Comparison of ENCODE assay signal across 21 cellular contexts in genomic region chr7:16004661-16005060, GRCh38.
"Had no signal": no experiment of that assay in that cellular context is flagged by ENCODE, and none has a peak within 500 bp of the region (broad histone marks: within the 10 kb centered on the region; RNA-seq: fewer than 3 reads in every experiment).

No MANE protein-coding gene starts in this region.

- H3K36me3 Mint-ChIP-seq: activated CD8-positive, alpha-beta memory T cell treated with anti-CD3 and anti-CD28 coated beads, Interleukin-2, amount 10 ng/mL, durations not matched to agents 7 days and 5 days; activated naive CD4-positive, alpha-beta T cell treated with anti-CD3 and anti-CD28 coated beads, Interleukin-2, amount 50 U/mL, for 24 hours; mesothelial cell of epicardium; naive B cell had no signal

- ATAC-seq: activated CD4-positive, alpha-beta T cell treated with anti-CD3 and anti-CD28 coated beads for 36 hours; activated CD8-positive, alpha-beta memory T cell treated with anti-CD3 and anti-CD28 coated beads, Interleukin-2, amount 10 ng/mL, durations not matched to agents 7 days and 5 days; activated CD8-positive, alpha-beta T cell treated with anti-CD3 and anti-CD28 coated beads, Interleukin-2, amount 10 ng/mL, durations not matched to agents 7 days and 5 days; gastrocnemius medialis; left colon; right lobe of liver; stimulated activated naive CD8-positive, alpha-beta T cell treated with anti-CD3 and anti-CD28 coated beads, Interleukin-15, Interleukin-2, amounts not matched to agents 100 U/mL and 50 U/mL, for 24 hours had no signal

- H3K4me3 Mint-ChIP-seq: activated CD4-positive, alpha-beta T cell treated with anti-CD3 and anti-CD28 coated beads for 36 hours; activated CD8-positive, alpha-beta memory T cell treated with anti-CD3 and anti-CD28 coated beads, Interleukin-2, amount 10 ng/mL, durations not matched to agents 7 days and 5 days; activated CD8-positive, alpha-beta T cell treated with anti-CD3 and anti-CD28 coated beads, Interleukin-2, amount 10 ng/mL, durations not matched to agents 7 days and 5 days; activated naive CD4-positive, alpha-beta T cell treated with anti-CD3 and anti-CD28 coated beads, Interleukin-2, amount 50 U/mL, for 24 hours; central memory CD8-positive, alpha-beta T cell; mesothelial cell of epicardium; naive B cell; nephron progenitor cell had no signal

- H3K9me3 Mint-ChIP-seq: activated naive CD4-positive, alpha-beta T cell treated with anti-CD3 and anti-CD28 coated beads, Interleukin-2, amount 50 U/mL, for 24 hours; activated T-helper 2 cell treated with anti-CD3 and anti-CD28 coated beads, Interferon-gamma antibody, Interleukin-2, Interleukin-4, amounts not matched to agents 10 μg/mL and 5 μg/mL and 100 μg/mL, durations not matched to agents 14 hours and 24 hours and 36 hours; central memory CD8-positive, alpha-beta T cell; mesothelial cell of epicardium had no signal

- H3K27me3 Mint-ChIP-seq: activated CD4-positive, alpha-beta T cell treated with anti-CD3 and anti-CD28 coated beads for 36 hours; activated CD8-positive, alpha-beta memory T cell treated with anti-CD3 and anti-CD28 coated beads, Interleukin-2, amount 10 ng/mL, durations not matched to agents 7 days and 5 days; activated naive CD4-positive, alpha-beta T cell treated with anti-CD3 and anti-CD28 coated beads, Interleukin-2, amount 50 U/mL, for 24 hours; central memory CD8-positive, alpha-beta T cell; naive B cell had no signal

- H3K27ac Mint-ChIP-seq: activated CD4-positive, alpha-beta T cell treated with anti-CD3 and anti-CD28 coated beads for 36 hours; activated CD8-positive, alpha-beta memory T cell treated with anti-CD3 and anti-CD28 coated beads, Interleukin-2, amount 10 ng/mL, durations not matched to agents 7 days and 5 days; activated CD8-positive, alpha-beta T cell treated with anti-CD3 and anti-CD28 coated beads, Interleukin-2, amount 10 ng/mL, durations not matched to agents 7 days and 5 days; activated naive CD4-positive, alpha-beta T cell treated with anti-CD3 and anti-CD28 coated beads, Interleukin-2, amount 50 U/mL, for 24 hours; activated T-helper 2 cell treated with anti-CD3 and anti-CD28 coated beads, Interferon-gamma antibody, Interleukin-2, Interleukin-4, amounts not matched to agents 10 μg/mL and 5 μg/mL and 100 μg/mL, durations not matched to agents 14 hours and 24 hours and 36 hours; mesothelial cell of epicardium; naive B cell; nephron progenitor cell had no signal

- DNase-seq: activated CD4-positive, alpha-beta T cell treated with anti-CD3 and anti-CD28 coated beads for 36 hours; activated CD4-positive, CD25-positive, alpha-beta regulatory T cell; activated CD8-positive, alpha-beta memory T cell treated with anti-CD3 and anti-CD28 coated beads, Interleukin-2, amount 10 ng/mL, durations not matched to agents 7 days and 5 days; activated CD8-positive, alpha-beta T cell treated with anti-CD3 and anti-CD28 coated beads, Interleukin-2, amount 10 ng/mL, durations not matched to agents 7 days and 5 days; activated T-cell treated with anti-CD3 and anti-CD28 coated beads, Interleukin-2, amount 50 U/mL, for 48 hours; dermis blood vessel endothelial cell; effector CD4-positive, alpha-beta T cell; gastrocnemius medialis; kidney; left colon; naive B cell; nephron progenitor cell; right lobe of liver; stimulated activated CD4-positive, alpha-beta T cell treated with anti-CD3 and anti-CD28 coated beads, Interleukin-4, amount 100 ng/mL, for 1 hour; stimulated activated naive CD8-positive, alpha-beta T cell treated with anti-CD3 and anti-CD28 coated beads, Interleukin-15, Interleukin-2, amounts not matched to agents 100 U/mL and 50 U/mL, for 24 hours; testis; transverse colon had no signal

- H3K4me1 Mint-ChIP-seq: activated CD4-positive, alpha-beta T cell treated with anti-CD3 and anti-CD28 coated beads for 36 hours; activated CD8-positive, alpha-beta memory T cell treated with anti-CD3 and anti-CD28 coated beads, Interleukin-2, amount 10 ng/mL, durations not matched to agents 7 days and 5 days; activated naive CD4-positive, alpha-beta T cell treated with anti-CD3 and anti-CD28 coated beads, Interleukin-2, amount 50 U/mL, for 24 hours; central memory CD8-positive, alpha-beta T cell; mesothelial cell of epicardium; naive B cell had no signal
